ENCODE assay signal across 21 cellular contexts in the genomic region with DNA sequence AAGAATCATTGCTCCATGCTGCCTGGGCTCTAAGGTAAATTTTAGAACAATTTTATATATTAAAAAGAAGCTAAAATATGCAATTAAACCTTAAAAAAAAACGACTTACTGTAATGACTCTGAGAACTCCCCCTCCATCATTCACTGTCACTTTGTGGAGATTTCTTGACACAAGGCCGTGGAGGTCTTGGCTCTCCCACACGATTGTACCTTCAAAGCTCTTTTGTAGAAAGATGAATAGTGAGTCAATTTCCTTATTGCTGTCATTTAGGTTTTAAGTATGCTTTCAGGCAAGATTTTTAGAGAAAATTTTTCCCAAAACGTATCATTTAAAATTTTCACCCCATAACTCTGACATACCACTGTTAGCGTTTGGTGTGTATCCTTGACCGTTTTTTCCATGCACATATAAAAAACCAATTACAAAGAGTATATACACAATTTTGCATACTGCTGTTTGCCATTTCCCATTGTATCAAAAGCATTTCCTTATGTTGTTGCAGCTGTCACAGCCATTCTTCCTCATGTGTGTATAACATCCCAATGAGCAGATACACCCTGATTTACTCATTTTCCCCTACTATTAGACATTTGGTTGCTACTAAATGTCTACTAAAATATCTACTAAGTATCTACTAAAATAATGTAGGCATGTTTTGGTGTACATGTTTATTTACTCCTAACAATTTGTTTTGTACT.
"Had no signal": no experiment of that assay in that cellular context is flagged by ENCODE, and none has a peak within 500 bp of the region (broad histone marks: within the 10 kb centered on the region; RNA-seq: fewer than 3 reads in every experiment).

No MANE protein-coding gene starts in this region.

- H3K9me3 Mint-ChIP-seq: memory B cell; mesothelial cell of epicardium; natural killer cell treated with Interleukin-12 subunit alpha and Interleukin-12 subunit beta and Interleukin-15 and Interleukin-18, amount 100 ng/mL, for 72 hours; neural progenitor cell; stimulated activated effector memory CD8-positive, alpha-beta T cell treated with anti-CD3 and anti-CD28 coated beads, Interleukin-12 subunit alpha, Interleukin-12 subunit beta, amount 100 ng/mL, for 72 hours; stimulated activated naive CD8-positive, alpha-beta T cell treated with anti-CD3 and anti-CD28 coated beads, Interleukin-15, Interleukin-2, amounts not matched to agents 100 ng/mL and 50 ng/mL, for 24 hours had no signal

- H3K36me3 Mint-ChIP-seq: natural killer cell treated with Interleukin-12 subunit alpha and Interleukin-12 subunit beta and Interleukin-15 and Interleukin-18, amount 100 ng/mL, for 72 hours had no signal

- H3K4me3 ChIP-seq: esophagus muscularis mucosa, gastrocnemius medialis, heart right ventricle, neural progenitor cell, ovary, smooth muscle cell, tibial artery, upper lobe of right lung, vagina had no signal

- H3K27me3 Mint-ChIP-seq: memory B cell; natural killer cell treated with Interleukin-12 subunit alpha and Interleukin-12 subunit beta and Interleukin-15 and Interleukin-18, amount 100 ng/mL, for 72 hours; stimulated activated naive CD8-positive, alpha-beta T cell treated with anti-CD3 and anti-CD28 coated beads, Interleukin-15, Interleukin-2, amounts not matched to agents 100 ng/mL and 50 ng/mL, for 24 hours had no signal

- H3K4me1 Mint-ChIP-seq: memory B cell; mesothelial cell of epicardium; neural progenitor cell; stimulated activated effector memory CD8-positive, alpha-beta T cell treated with anti-CD3 and anti-CD28 coated beads, Interleukin-12 subunit alpha, Interleukin-12 subunit beta, amount 100 ng/mL, for 72 hours had no signal

- ATAC-seq: gastrocnemius medialis; heart right ventricle; left lobe of liver; natural killer cell treated with Interleukin-12 subunit alpha and Interleukin-12 subunit beta and Interleukin-15 and Interleukin-18, amount 100 ng/mL, for 72 hours; right cardiac atrium; stimulated activated effector memory CD8-positive, alpha-beta T cell treated with anti-CD3 and anti-CD28 coated beads, Interleukin-12 subunit alpha, Interleukin-12 subunit beta, amount 100 ng/mL, for 72 hours; upper lobe of right lung had no signal

- H3K4me2 ChIP-seq: neural progenitor cell, smooth muscle cell had no signal

- H3K4me3 Mint-ChIP-seq: memory B cell; mesothelial cell of epicardium; natural killer cell treated with Interleukin-12 subunit alpha and Interleukin-12 subunit beta and Interleukin-15 and Interleukin-18, amount 100 ng/mL, for 72 hours; neural progenitor cell; stimulated activated effector memory CD8-positive, alpha-beta T cell treated with anti-CD3 and anti-CD28 coated beads, Interleukin-12 subunit alpha, Interleukin-12 subunit beta, amount 100 ng/mL, for 72 hours; stimulated activated naive CD8-positive, alpha-beta T cell treated with anti-CD3 and anti-CD28 coated beads, Interleukin-15, Interleukin-2, amounts not matched to agents 100 ng/mL and 50 ng/mL, for 24 hours had no signal

- H3K9me3 ChIP-seq: esophagus muscularis mucosa, gastrocnemius medialis, heart right ventricle, ovary, tibial artery, upper lobe of right lung, vagina had no signal

- H3K4me1 ChIP-seq: gastrocnemius medialis, heart right ventricle, neural progenitor cell, tibial artery, upper lobe of right lung, vagina had no signal

- H2AFZ ChIP-seq: neural progenitor cell had no signal

- H3K27ac ChIP-seq: esophagus muscularis mucosa, gastrocnemius medialis, heart right ventricle, neural progenitor cell, ovary, tibial artery, upper lobe of right lung, vagina had no signal

- H3K27ac Mint-ChIP-seq: memory B cell; mesothelial cell of epicardium; natural killer cell treated with Interleukin-12 subunit alpha and Interleukin-12 subunit beta and Interleukin-15 and Interleukin-18, amount 100 ng/mL, for 72 hours; neural progenitor cell; stimulated activated effector memory CD8-positive, alpha-beta T cell treated with anti-CD3 and anti-CD28 coated beads, Interleukin-12 subunit alpha, Interleukin-12 subunit beta, amount 100 ng/mL, for 72 hours; stimulated activated naive CD8-positive, alpha-beta T cell treated with anti-CD3 and anti-CD28 coated beads, Interleukin-15, Interleukin-2, amounts not matched to agents 100 ng/mL and 50 ng/mL, for 24 hours had no signal

- H3K9ac ChIP-seq: neural progenitor cell had no signal

- H3K36me3 ChIP-seq: ovary had no signal

- H3K27me3 ChIP-seq: esophagus muscularis mucosa, gastrocnemius medialis, heart right ventricle, neural progenitor cell, ovary, tibial artery, upper lobe of right lung, vagina had no signal

- DNase-seq: effector CD4-positive, alpha-beta T cell; gastrocnemius medialis; heart right ventricle; hypothalamus; kidney glomerular epithelial cell; nucleus accumbens; ovary; right cardiac atrium; stimulated activated CD4-positive, alpha-beta T cell treated with anti-CD3 and anti-CD28 coated beads, Interleukin-2, amount 100 ng/mL, for 48 hours; tibial artery; upper lobe of right lung had no signal
